11 cellular contexts compared by ENCODE assay signal in the genomic region with DNA sequence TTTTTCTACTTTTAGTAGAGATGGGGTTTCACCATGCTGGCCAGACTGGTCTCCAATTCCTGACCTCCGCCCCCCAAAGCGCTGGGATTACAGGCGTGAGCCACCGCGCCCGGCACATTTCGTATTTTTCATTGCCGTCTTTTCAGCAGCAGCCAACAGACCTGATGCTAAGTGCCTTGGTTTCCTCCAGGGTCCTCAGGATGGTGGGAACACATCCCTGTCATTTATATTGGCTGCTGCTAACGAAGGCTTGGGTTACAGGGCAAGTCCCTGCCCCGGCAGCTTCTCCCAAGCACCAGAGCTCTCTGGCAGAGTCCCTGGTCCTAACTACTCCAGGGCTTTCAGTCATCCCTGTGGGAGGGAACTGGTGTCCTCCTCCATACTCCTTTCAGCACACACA. TPM values are rescaled to one million over a fixed set of nuclear protein-coding genes. Genes with fewer than 3 reads are reported as not detected.
DNase-seq lines count a peak whose midpoint lies in the region; ATAC-seq and TF ChIP-seq lines count a peak whose summit lies in the region.
"Had no signal": no experiment of that assay in that cellular context is flagged by ENCODE, and none has a peak within 500 bp of the region (broad histone marks: within the 10 kb centered on the region; RNA-seq: fewer than 3 reads in every experiment).

No MANE protein-coding gene starts in this region.

- H3K36me3 Mint-ChIP-seq in Caco-2 (ENCODE audit: insufficient read depth, unreplicated experiment) = no peaks in the 10 kb centered on the region
- H3K36me3 Mint-ChIP-seq in activated naive CD8-positive, alpha-beta T cell = peaks cover under 1% of the 10 kb centered on the region
- H3K36me3 Mint-ChIP-seq in natural killer cell = no peaks in the 10 kb centered on the region

- H3K9me3 Mint-ChIP-seq in Caco-2 (ENCODE audit: unreplicated experiment) (no peaks in the 10 kb centered on the region), natural killer cell (no peaks in the 10 kb centered on the region)
- no peaks in the 10 kb centered on the region for H3K9me3 Mint-ChIP-seq in activated naive CD8-positive, alpha-beta T cell (ENCODE audit: low read depth)

- H3K4me1 ChIP-seq in Caco-2 = peaks cover 41% of the 10 kb centered on the region

- H3K27me3 Mint-ChIP-seq in Caco-2 (ENCODE audit: insufficient read depth, unreplicated experiment) (no peaks in the 10 kb centered on the region), natural killer cell (ENCODE audit: low read depth in 2 of 2) (peaks cover 0 to 12% of the 10 kb centered on the region in 2 donors)
- H3K27me3 Mint-ChIP-seq in activated naive CD8-positive, alpha-beta T cell = no peaks in the 10 kb centered on the region

- H3K27ac ChIP-seq in C4-2B = peak overlapping the region; percentile 72
- H3K27ac ChIP-seq: adrenal gland had no signal

- no TSS peak for BruUV-seq in Caco-2 (replicated peaks; lab: Mats Ljungman, UMichigan)

- POLR2A ChIA-PET in Caco-2 (lab: Charles Lee) = interaction anchor here (0.5 to 1.6 kb wide), 4 partner anchors 17 to 40 kb away, joined by 4 to 11 read pairs (median 8); partner anchors contain the start of gene UBALD2

- intact Hi-C loops in Caco-2 (cut with micrococcal nuclease; ENCODE audit: unreplicated experiment) (loop anchor here (2.0 kb wide), 1 partner anchor 17 kb away; no protein-coding TSS in a partner anchor), natural killer cell (cut with micrococcal nuclease) (loop anchor here (5.0 kb wide), 1 partner anchor 36 kb away; no protein-coding TSS in a partner anchor)

- CTCF ChIA-PET in Caco-2 (lab: Charles Lee) = interaction anchor here (1.8 kb wide), 1 partner anchor 38 kb away, joined by 9 read pairs; no protein-coding TSS in a partner anchor

- ATAC-seq in natural killer cell = no peak
- ATAC-seq in GM18867 (IDR thresholded peaks at IDR 0.05; ENCODE audit: unreplicated experiment) = no peak
- ATAC-seq in HG03469 (IDR thresholded peaks at IDR 0.05; ENCODE audit: unreplicated experiment) = no peak

- DNase-seq in Caco-2 = no peak
- no peak for DNase-seq in natural killer cell
- no peak for DNase-seq in DMS114 treated with DMSO at 0.1 percent for 48 hours (lab: John Stamatoyannopoulos, UW; ENCODE audit: unreplicated experiment)
- no peak for DNase-seq in Kasumi-1 (lab: John Stamatoyannopoulos, UW)
- DNase-seq: left colon had no signal

- H3K27me3 ChIP-seq in Caco-2 (replicated peaks; ENCODE audit: control insufficient read depth, insufficient read depth, low read length) = no peaks in the 10 kb centered on the region
- H3K27me3 ChIP-seq: adrenal gland had no signal

- H3K4me3 Mint-ChIP-seq in Caco-2 (ENCODE audit: unreplicated experiment) = peak overlapping the region; percentile 92
- H3K4me3 Mint-ChIP-seq in activated naive CD8-positive, alpha-beta T cell = peak overlapping the region; percentile 94
- peak overlapping the region; percentile 93 for H3K4me3 Mint-ChIP-seq in natural killer cell

- H3K27ac Mint-ChIP-seq in Caco-2 (ENCODE audit: unreplicated experiment) (peak overlapping the region; percentile 80), natural killer cell (peak overlapping the region in 1 of 2 donors; percentile 59)
- peak overlapping the region; percentile 96 for H3K27ac Mint-ChIP-seq in activated naive CD8-positive, alpha-beta T cell

- H3K4me1 Mint-ChIP-seq in Caco-2 (ENCODE audit: low read depth, unreplicated experiment) (peaks cover 30% of the 10 kb centered on the region), natural killer cell (peaks cover 8 to 16% of the 10 kb centered on the region in 2 donors)
- H3K4me1 Mint-ChIP-seq in activated naive CD8-positive, alpha-beta T cell (ENCODE audit: low read depth) = peaks cover 71% of the 10 kb centered on the region

- no peaks in the 10 kb centered on the region for H3K36me3 ChIP-seq in Caco-2 (ENCODE audit: control insufficient read depth, insufficient read depth, low read length)
- H3K36me3 ChIP-seq: adrenal gland, heart left ventricle had no signal

- peak overlapping the region; percentile 53; the same call in 1 of the 2 replicates for H3K4me3 ChIP-seq in Caco-2 (ENCODE audit: low read depth, low read length)

- TF ChIP-seq CTCF in C4-2B (conservative IDR thresholded peaks at IDR 0.05) (no peak), Caco-2 (IDR thresholded peaks at IDR 0.05; ENCODE audit: insufficient read depth in 1 of 2, low read depth in 1 of 2, low read length in 1 of 2, severe bottlenecking in 1 of 2, unreplicated experiment in 1 of 2) (no peak), natural killer cell (IDR thresholded peaks at IDR 0.05) (no peak)

- H3K9me3 ChIP-seq in Caco-2 = no peaks in the 10 kb centered on the region
- H3K9me3 ChIP-seq: adrenal gland, heart left ventricle had no signal

RNA-seq across cellular contexts. Expression of gene RNF157, which starts 1.5 kb away (rescaled TPM):
- total RNA-seq in Caco-2 (2022) (25.9 and 29.3 TPM in 2 replicates), natural killer cell (1 to 10 TPM; 4.9 to 9.1 (median 8.5) TPM)

RNA-seq across cellular contexts. Expression of gene UBALD2, which starts 23.4 kb away (rescaled TPM):
- total RNA-seq in Caco-2 (2022) = 50.0 and 51.6 TPM in 2 replicates
- 100 to 1,000 TPM; 171 to 287 (median 189) TPM for total RNA-seq in natural killer cell
